ENCODE assay signal across 1 cellular context in genomic region chr12:116582610-116583009, GRCh38.
A peak's percentile ranks its signal among the peaks of the same experiment; 100 is the strongest.
TF ChIP-seq lines count a peak whose summit lies in the region.

No MANE protein-coding gene starts in this region.

TF ChIP-seq in K562, 482 proteins besides CTCF, POLR2A, EP300 and RAD21 (continued from another document and continues in another):
- no peak for TF ChIP-seq RERE (CRISPR knock-in tag; IDR thresholded peaks at IDR 0.05; ENCODE audit: borderline replicate concordance)
- no peak for TF ChIP-seq MECOM (CRISPR knock-in tag; IDR thresholded peaks at IDR 0.05)
- no peak for TF ChIP-seq TEAD2 (tag; IDR thresholded peaks at IDR 0.05)
- no peak for TF ChIP-seq MAX (CRISPR knock-in tag; IDR thresholded peaks at IDR 0.05)
- no peak for TF ChIP-seq TAF1 (IDR thresholded peaks at IDR 0.05; ENCODE audit: control insufficient read depth, extremely low read depth, insufficient read depth, low read length, severe bottlenecking)
- no peak for TF ChIP-seq MIER1 (IDR thresholded peaks at IDR 0.05; ENCODE audit: low read depth)
- TF ChIP-seq MAZ (CRISPR knock-in tag; conservative IDR thresholded peaks at IDR 0.05 in 1 of 2, IDR thresholded peaks at IDR 0.05 in 1 of 2), result no peak; a peak in 1 of 4 replicates
- no peak for TF ChIP-seq CCAR2 (IDR thresholded peaks at IDR 0.05; ENCODE audit: low read depth, low read length)
- TF ChIP-seq FUS (optimal IDR thresholded peaks at IDR 0.05; ENCODE audit: low read depth, low read length), result no peak
- no peak for TF ChIP-seq MLX (CRISPR knock-in tag; conservative IDR thresholded peaks at IDR 0.05)
- no peak for TF ChIP-seq DLX4 (CRISPR knock-in tag; IDR thresholded peaks at IDR 0.05)
- TF ChIP-seq HMGN3 (IDR thresholded peaks at IDR 0.05; ENCODE audit: borderline replicate concordance, extremely low read depth, insufficient read length, low read depth, low read length), result no peak
- TF ChIP-seq DNMT1 (IDR thresholded peaks at IDR 0.05), result no peak
- TF ChIP-seq ETV1 (tag; conservative IDR thresholded peaks at IDR 0.05; ENCODE audit: low read depth), result no peak
- TF ChIP-seq CHD2 (IDR thresholded peaks at IDR 0.05; ENCODE audit: low read depth, low read length), result no peak
- no peak for TF ChIP-seq ZNF449 (CRISPR knock-in tag; IDR thresholded peaks at IDR 0.05)
- TF ChIP-seq PYGO2 (tag; IDR thresholded peaks at IDR 0.05), result no peak
- no peak for TF ChIP-seq ZNF586 (CRISPR knock-in tag; conservative IDR thresholded peaks at IDR 0.05)
- no peak for TF ChIP-seq ZFP36 (IDR thresholded peaks at IDR 0.05; ENCODE audit: low read depth, low read length, partially characterized antibody)
- TF ChIP-seq ZNF134 (CRISPR knock-in tag; conservative IDR thresholded peaks at IDR 0.05), result no peak
- no peak for TF ChIP-seq SIN3A (IDR thresholded peaks at IDR 0.05; ENCODE audit: borderline replicate concordance in 2 of 2, control insufficient read depth in 1 of 2, low read depth in 2 of 2, low read length in 2 of 2)
- TF ChIP-seq CHD4 (IDR thresholded peaks at IDR 0.05; ENCODE audit: insufficient read depth, insufficient replicate concordance, low read depth, low read length, poor library complexity, severe bottlenecking), result no peak
- TF ChIP-seq SOX6 (IDR thresholded peaks at IDR 0.05), result no peak
- TF ChIP-seq ZNF263 (CRISPR knock-in tag; IDR thresholded peaks at IDR 0.05; ENCODE audit: borderline replicate concordance), result no peak
- no peak for TF ChIP-seq ZNF165 (CRISPR knock-in tag; IDR thresholded peaks at IDR 0.05; ENCODE audit: borderline replicate concordance)
- TF ChIP-seq, protein P1, sequence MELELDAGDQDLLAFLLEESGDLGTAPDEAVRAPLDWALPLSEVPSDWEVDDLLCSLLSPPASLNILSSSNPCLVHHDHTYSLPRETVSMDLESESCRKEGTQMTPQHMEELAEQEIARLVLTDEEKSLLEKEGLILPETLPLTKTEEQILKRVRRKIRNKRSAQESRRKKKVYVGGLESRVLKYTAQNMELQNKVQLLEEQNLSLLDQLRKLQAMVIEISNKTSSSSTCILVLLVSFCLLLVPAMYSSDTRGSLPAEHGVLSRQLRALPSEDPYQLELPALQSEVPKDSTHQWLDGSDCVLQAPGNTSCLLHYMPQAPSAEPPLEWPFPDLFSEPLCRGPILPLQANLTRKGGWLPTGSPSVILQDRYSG (tag; conservative IDR thresholded peaks at IDR 0.05; ENCODE audit: low read depth), result no peak
- no peak for TF ChIP-seq ZBTB8A (IDR thresholded peaks at IDR 0.05; ENCODE audit: partially characterized antibody)
- TF ChIP-seq DMBX1 (CRISPR knock-in tag; IDR thresholded peaks at IDR 0.05; ENCODE audit: borderline replicate concordance), result 0 out of 2 replicates have a peak, but pooled peaks have one; percentile 57
- TF ChIP-seq GATAD2A (IDR thresholded peaks at IDR 0.05), result no peak
- no peak for TF ChIP-seq POLR2AphosphoS5 (IDR thresholded peaks at IDR 0.05; ENCODE audit: control insufficient read depth, insufficient read depth, low read depth, low read length)
- TF ChIP-seq ZNF764 (CRISPR knock-in tag; IDR thresholded peaks at IDR 0.05; ENCODE audit: low read depth), result no peak
- TF ChIP-seq SMARCA4 (IDR thresholded peaks at IDR 0.05), result peak; percentile 75; the same call in 1 of the 2 replicates
- no peak for TF ChIP-seq ZNF121 (CRISPR knock-in tag; conservative IDR thresholded peaks at IDR 0.05)
- no peak for TF ChIP-seq NUFIP1 (IDR thresholded peaks at IDR 0.05; ENCODE audit: partially characterized antibody)
- TF ChIP-seq TSC22D4 (tag; IDR thresholded peaks at IDR 0.05), result no peak
- no peak for TF ChIP-seq SAP30 (IDR thresholded peaks at IDR 0.05; ENCODE audit: borderline replicate concordance, insufficient read depth, low read depth, low read length, poor library complexity, severe bottlenecking)
- TF ChIP-seq SRSF3 (IDR thresholded peaks at IDR 0.05; ENCODE audit: insufficient read depth, low read length), result no peak
- TF ChIP-seq, protein P2, sequence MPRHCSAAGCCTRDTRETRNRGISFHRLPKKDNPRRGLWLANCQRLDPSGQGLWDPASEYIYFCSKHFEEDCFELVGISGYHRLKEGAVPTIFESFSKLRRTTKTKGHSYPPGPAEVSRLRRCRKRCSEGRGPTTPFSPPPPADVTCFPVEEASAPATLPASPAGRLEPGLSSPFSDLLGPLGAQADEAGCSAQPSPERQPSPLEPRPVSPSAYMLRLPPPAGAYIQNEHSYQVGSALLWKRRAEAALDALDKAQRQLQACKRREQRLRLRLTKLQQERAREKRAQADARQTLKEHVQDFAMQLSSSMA (CRISPR knock-in tag; IDR thresholded peaks at IDR 0.05), result no peak
- TF ChIP-seq, protein P3, sequence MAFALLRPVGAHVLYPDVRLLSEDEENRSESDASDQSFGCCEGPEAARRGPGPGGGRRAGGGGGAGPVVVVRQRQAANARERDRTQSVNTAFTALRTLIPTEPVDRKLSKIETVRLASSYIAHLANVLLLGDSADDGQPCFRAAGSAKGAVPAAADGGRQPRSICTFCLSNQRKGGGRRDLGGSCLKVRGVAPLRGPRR (CRISPR knock-in tag; IDR thresholded peaks at IDR 0.05), result no peak
- no peak for TF ChIP-seq POLR2H (tag; IDR thresholded peaks at IDR 0.05; ENCODE audit: low read depth)
- no peak for TF ChIP-seq SRSF9 (IDR thresholded peaks at IDR 0.05; ENCODE audit: borderline replicate concordance, low read depth, low read length)
- no peak for TF ChIP-seq PTRF (tag; IDR thresholded peaks at IDR 0.05)
- TF ChIP-seq ZNF644 (tag; IDR thresholded peaks at IDR 0.05; ENCODE audit: low read depth), result no peak
- no peak for TF ChIP-seq EZH2 (IDR thresholded peaks at IDR 0.05; ENCODE audit: borderline replicate concordance, low read depth, low read length)
- TF ChIP-seq, protein P4, sequence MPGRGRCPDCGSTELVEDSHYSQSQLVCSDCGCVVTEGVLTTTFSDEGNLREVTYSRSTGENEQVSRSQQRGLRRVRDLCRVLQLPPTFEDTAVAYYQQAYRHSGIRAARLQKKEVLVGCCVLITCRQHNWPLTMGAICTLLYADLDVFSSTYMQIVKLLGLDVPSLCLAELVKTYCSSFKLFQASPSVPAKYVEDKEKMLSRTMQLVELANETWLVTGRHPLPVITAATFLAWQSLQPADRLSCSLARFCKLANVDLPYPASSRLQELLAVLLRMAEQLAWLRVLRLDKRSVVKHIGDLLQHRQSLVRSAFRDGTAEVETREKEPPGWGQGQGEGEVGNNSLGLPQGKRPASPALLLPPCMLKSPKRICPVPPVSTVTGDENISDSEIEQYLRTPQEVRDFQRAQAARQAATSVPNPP (IDR thresholded peaks at IDR 0.05; ENCODE audit: borderline replicate concordance, insufficient read depth, insufficient read length), result no peak
- TF ChIP-seq, protein P5, sequence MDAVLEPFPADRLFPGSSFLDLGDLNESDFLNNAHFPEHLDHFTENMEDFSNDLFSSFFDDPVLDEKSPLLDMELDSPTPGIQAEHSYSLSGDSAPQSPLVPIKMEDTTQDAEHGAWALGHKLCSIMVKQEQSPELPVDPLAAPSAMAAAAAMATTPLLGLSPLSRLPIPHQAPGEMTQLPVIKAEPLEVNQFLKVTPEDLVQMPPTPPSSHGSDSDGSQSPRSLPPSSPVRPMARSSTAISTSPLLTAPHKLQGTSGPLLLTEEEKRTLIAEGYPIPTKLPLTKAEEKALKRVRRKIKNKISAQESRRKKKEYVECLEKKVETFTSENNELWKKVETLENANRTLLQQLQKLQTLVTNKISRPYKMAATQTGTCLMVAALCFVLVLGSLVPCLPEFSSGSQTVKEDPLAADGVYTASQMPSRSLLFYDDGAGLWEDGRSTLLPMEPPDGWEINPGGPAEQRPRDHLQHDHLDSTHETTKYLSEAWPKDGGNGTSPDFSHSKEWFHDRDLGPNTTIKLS (IDR thresholded peaks at IDR 0.05; ENCODE audit: borderline replicate concordance, low read depth), result no peak
- TF ChIP-seq ZNF551 (CRISPR knock-in tag; IDR thresholded peaks at IDR 0.05), result no peak
- TF ChIP-seq SMAD2 (IDR thresholded peaks at IDR 0.05; ENCODE audit: low read depth, low read length), result no peak
- peak; percentile 99 for TF ChIP-seq EGR1 (conservative IDR thresholded peaks at IDR 0.05)
- no peak for TF ChIP-seq THRAP3 (IDR thresholded peaks at IDR 0.05; ENCODE audit: borderline replicate concordance)
- no peak for TF ChIP-seq ZNF507 (tag; conservative IDR thresholded peaks at IDR 0.05)
- no peak for TF ChIP-seq SAFB2 (IDR thresholded peaks at IDR 0.05; ENCODE audit: borderline replicate concordance, low read depth, low read length, severe bottlenecking)
- TF ChIP-seq BACH1 (tag; IDR thresholded peaks at IDR 0.05), result no peak
- TF ChIP-seq BDP1 (IDR thresholded peaks at IDR 0.05; ENCODE audit: insufficient read depth, insufficient read length), result no peak
- no peak for TF ChIP-seq XRCC5 (IDR thresholded peaks at IDR 0.05; ENCODE audit: low read depth, low read length)
- TF ChIP-seq ZNF277 (CRISPR knock-in tag; IDR thresholded peaks at IDR 0.05; ENCODE audit: borderline replicate concordance), result no peak
- TF ChIP-seq BRD4 (IDR thresholded peaks at IDR 0.05), result no peak
- TF ChIP-seq JUNB (CRISPR knock-in tag; conservative IDR thresholded peaks at IDR 0.05), result no peak
- TF ChIP-seq ATF7 (IDR thresholded peaks at IDR 0.05), result peak; percentile 52
- no peak for TF ChIP-seq KLF1 (tag; IDR thresholded peaks at IDR 0.05)
- TF ChIP-seq KLF10 (CRISPR knock-in tag; IDR thresholded peaks at IDR 0.05), result no peak
- no peak for TF ChIP-seq ZNF224 (CRISPR knock-in tag; IDR thresholded peaks at IDR 0.05)
